ENCODE assay signal across 8 cellular contexts in genomic region chr9:135085830-135086546, GRCh38. TPM values are rescaled to one million over a fixed set of nuclear protein-coding genes. Genes with fewer than 3 reads are reported as not detected.
DNase-seq lines count a peak whose midpoint lies in the region; ATAC-seq and TF ChIP-seq lines count a peak whose summit lies in the region.

No MANE protein-coding gene starts in this region.

- H3K27ac ChIP-seq in right atrium auricular region (peak overlapping the region in 1 of 2 donors; percentile 36), rectal smooth muscle tissue (ENCODE audit: low read depth, low read length) (no peak overlapping the region)

- DNase-seq in AG08395 (ENCODE audit: low spot score) (peak; percentile 86), GM19238 (ENCODE audit: insufficient read length, low spot score) (peak; percentile 41), NCI-H748 (lab: John Stamatoyannopoulos, UW; ENCODE audit: unreplicated experiment) (peak; percentile 69), amygdala (lab: John Stamatoyannopoulos, UW) (peak in 53 of 56 donors; percentile 19 to 88 (median 72)), right atrium auricular region (ENCODE audit: low spot score) (peak; percentile 86), T-helper 9 cell (no peak)

- H3K9me3 ChIP-seq in right atrium auricular region: no peaks in the 10 kb centered on the region

- peak overlapping the region in 1 of 2 donors; percentile 57 for H3K4me3 ChIP-seq in right atrium auricular region
- H3K4me3 ChIP-seq in rectal smooth muscle tissue (ENCODE audit: low read length): peak overlapping the region; percentile 44

- H3K36me3 ChIP-seq in right atrium auricular region (no peaks in the 10 kb centered on the region), rectal smooth muscle tissue (ENCODE audit: control insufficient read depth, insufficient read depth, low read length) (no peaks in the 10 kb centered on the region)

- ATAC-seq in HG02763 (IDR thresholded peaks at IDR 0.05; ENCODE audit: unreplicated experiment): no peak

- H3K9ac ChIP-seq in rectal smooth muscle tissue (ENCODE audit: low read length): no peak overlapping the region

- TF ChIP-seq CTCF in right atrium auricular region (IDR thresholded peaks at IDR 0.05): peak; percentile 90 to 97

- H3K27me3 ChIP-seq in right atrium auricular region: peaks cover 3 to 4% of the 10 kb centered on the region in 2 donors
- peaks cover 18% of the 10 kb centered on the region for H3K27me3 ChIP-seq in rectal smooth muscle tissue (ENCODE audit: control insufficient read depth, insufficient read depth, low read length)

- H3K4me1 ChIP-seq in right atrium auricular region (peaks cover 0 to 30% of the 10 kb centered on the region in 2 donors), rectal smooth muscle tissue (ENCODE audit: control insufficient read depth, insufficient read depth, low read length) (peaks cover 3% of the 10 kb centered on the region)

RNA-seq across cellular contexts. Expression of gene OLFM1, which starts 1.5 kb away (rescaled TPM):
- total RNA-seq in right atrium auricular region: 1 to 10 TPM; 7.6 to 9.7 TPM
